In genomic region chr5:158496624-158497023, GRCh38 we compare ENCODE assay signal across 26 cellular contexts.
"Had no signal": no experiment of that assay in that cellular context is flagged by ENCODE, and none has a peak within 500 bp of the region (broad histone marks: within the 10 kb centered on the region; RNA-seq: fewer than 3 reads in every experiment).

No MANE protein-coding gene starts in this region.

- H3K4me3 Mint-ChIP-seq: dendritic cell treated with granulocyte-macrophage colony-stimulating factor and Interleukin-4, amounts not matched to agents 40 ng/mL and 50 ng/mL, for 4 days; effector memory CD8-positive, alpha-beta T cell; endodermal cell; mesothelial cell of epicardium; naive B cell had no signal

- H3K4me1 ChIP-seq: colonic mucosa, foreskin keratinocyte, left lung, lower lobe of right lung had no signal

- ATAC-seq: effector memory CD8-positive, alpha-beta T cell; esophagus mucosa; foreskin keratinocyte; gastroesophageal sphincter; heart left ventricle; left cardiac atrium; left lung; left ventricle myocardium superior; lower lobe of right lung; mucosa of descending colon had no signal

- FAIRE-seq: endometrium, frontal cortex, islet of Langerhans, keratinocyte had no signal

- DNase-seq: colonic mucosa; cortex of kidney; effector CD8-positive, alpha-beta T cell; effector memory CD8-positive, alpha-beta T cell; endodermal cell; erythroblast; foreskin keratinocyte; heart left ventricle; hypothalamus; left cardiac atrium; left lung; left ventricle myocardium superior; lower lobe of right lung; mesenchymal stem cell; mucosa of descending colon; naive B cell had no signal

- H3K9me3 Mint-ChIP-seq: dendritic cell treated with granulocyte-macrophage colony-stimulating factor and Interleukin-4, amounts not matched to agents 40 ng/mL and 50 ng/mL, for 4 days; effector memory CD8-positive, alpha-beta T cell; endodermal cell; mesothelial cell of epicardium had no signal

- H3K36me3 Mint-ChIP-seq: mesothelial cell of epicardium, naive B cell had no signal

- H3K27me3 ChIP-seq: colonic mucosa, foreskin keratinocyte, gastroesophageal sphincter, heart left ventricle, hepatocyte, left lung had no signal

- H3K9me3 ChIP-seq: colonic mucosa, gastroesophageal sphincter, heart left ventricle, left lung, lower lobe of right lung, mucosa of descending colon had no signal

- H3K4me2 ChIP-seq: hepatocyte had no signal

- H3K79me2 ChIP-seq: hepatocyte had no signal

- H3K4me3 ChIP-seq: colonic mucosa, gastroesophageal sphincter, heart left ventricle, hepatocyte, left lung, lower lobe of right lung, mucosa of descending colon had no signal

- H3K27ac Mint-ChIP-seq: dendritic cell treated with granulocyte-macrophage colony-stimulating factor and Interleukin-4, amounts not matched to agents 40 ng/mL and 50 ng/mL, for 4 days; effector memory CD8-positive, alpha-beta T cell; endodermal cell; mesothelial cell of epicardium had no signal

- H2AFZ ChIP-seq: hepatocyte had no signal

- H3K27me3 Mint-ChIP-seq: dendritic cell treated with granulocyte-macrophage colony-stimulating factor and Interleukin-4, amounts not matched to agents 40 ng/mL and 50 ng/mL, for 4 days; naive B cell had no signal

- H3K27ac ChIP-seq: colonic mucosa, epithelial cell of prostate, foreskin keratinocyte, gastroesophageal sphincter, heart left ventricle, hepatocyte, left lung, lower lobe of right lung had no signal

- H3K36me3 ChIP-seq: colonic mucosa, gastroesophageal sphincter, heart left ventricle, left lung, lower lobe of right lung had no signal
